In genomic region chr11:120771551-120772060, GRCh38 we compare ENCODE assay signal across 1 cellular context.
TF ChIP-seq lines count a peak whose summit lies in the region.

No MANE protein-coding gene starts in this region.

TF ChIP-seq in HepG2, 621 proteins besides CTCF, POLR2A, EP300 and RAD21 (continued from another document):
- TF ChIP-seq ZNF407 (CRISPR knock-in tag; IDR thresholded peaks at IDR 0.05; ENCODE audit: not compliant biosample characterization) (no peak), SP5 (CRISPR knock-in tag; IDR thresholded peaks at IDR 0.05; ENCODE audit: borderline replicate concordance, low read depth) (no peak)
